In genomic region chr16:3150346-3151218, GRCh38 we compare ENCODE assay signal across 9 cellular contexts. TPM values are rescaled to one million over a fixed set of nuclear protein-coding genes. Genes with fewer than 3 reads are reported as not detected.
A peak's percentile ranks its signal among the peaks of the same experiment; 100 is the strongest.
DNase-seq lines count a peak whose midpoint lies in the region; ATAC-seq, FAIRE-seq and TF ChIP-seq lines count a peak whose summit lies in the region.
"Had no signal": no experiment of that assay in that cellular context is flagged by ENCODE, and none has a peak within 500 bp of the region (broad histone marks: within the 10 kb centered on the region; RNA-seq: fewer than 3 reads in every experiment).

No MANE protein-coding gene starts in this region.

- intact Hi-C loops in HepG2 (cut with micrococcal nuclease; ENCODE audit: unreplicated experiment), result loop anchor here (2.0 to 5.0 kb wide), 2 partner anchors 16 to 37 kb away; partner anchors contain the start of genes OR1F1 and ZNF213

- H3K27me3 ChIP-seq in BLaER1 treated with 17β-estradiol and CSF1 and Interleukin-3, amounts not matched to agents 10 nM and 100 nM, result peaks cover 0 to 79% (median 64%) of the 10 kb centered on the region in 11 experiments; a peak in 20 of 22 replicates
- H3K27me3 ChIP-seq in HepG2 (ENCODE audit: control insufficient read depth in 1 of 2, insufficient read depth in 2 of 2, low read length in 2 of 2), result peaks cover 0 to 26% of the 10 kb centered on the region in 2 experiments; a peak in 3 of 5 replicates

- peak overlapping the region; percentile 63 to 81 (median 68) for H3K4me3 ChIP-seq in BLaER1 treated with 17β-estradiol and CSF1 and Interleukin-3, amounts not matched to agents 10 nM and 100 nM
- H3K4me3 ChIP-seq in HepG2 (replicated peaks in 1 of 3; ENCODE audit: insufficient read depth in 1 of 3, low read depth in 2 of 3, low read length in 3 of 3), result peak overlapping the region; percentile 57 to 78 (median 66)

- H3K27me3 Mint-ChIP-seq in activated CD4-positive, alpha-beta T cell treated with anti-CD3 and anti-CD28 coated beads, Interleukin-2, amount 10 ng/mL, durations not matched to agents 7 days and 5 days, result peaks cover 27% of the 10 kb centered on the region

- DNase-seq in NCI-H526 (lab: John Stamatoyannopoulos, UW) (peak; percentile 90 to 95), dedifferentiated amniotic fluid mesenchymal stem cell (ENCODE audit: extremely low spot score) (peak; percentile 96), HepG2 (ENCODE audit: low spot score) (peak; percentile 94)
- DNase-seq in activated CD4-positive, alpha-beta T cell treated with anti-CD3 and anti-CD28 coated beads, Interleukin-2, amount 10 ng/mL, durations not matched to agents 7 days and 5 days, result peak; percentile 97
- peak; percentile 100 for DNase-seq in stimulated activated CD4-positive, alpha-beta T cell treated with anti-CD3 and anti-CD28 coated beads, Interleukin-2, amount 100 ng/mL, for 48 hours

- TF ChIP-seq CTCF in HepG2 (CRISPR knock-in tag; IDR thresholded peaks at IDR 0.05), result 0 out of 2 replicates have a peak, but pooled peaks have one; percentile 20

- peak overlapping the region; percentile 80 for H3K4me3 Mint-ChIP-seq in activated CD4-positive, alpha-beta T cell treated with anti-CD3 and anti-CD28 coated beads, Interleukin-2, amount 10 ng/mL, durations not matched to agents 7 days and 5 days

- H3K4me2 ChIP-seq in BLaER1 treated with 17β-estradiol and CSF1 and Interleukin-3, amounts not matched to agents 10 nM and 100 nM, result peak overlapping the region; percentile 94 to 100 (median 97)
- peak overlapping the region; percentile 97 for H3K4me2 ChIP-seq in HepG2 (ENCODE audit: low read depth, low read length)

- peaks cover 0 to 17% (median 0%) of the 10 kb centered on the region in 11 experiments; a peak in 7 of 22 replicates for H3K9me3 ChIP-seq in BLaER1 treated with 17β-estradiol and CSF1 and Interleukin-3, amounts not matched to agents 10 nM and 100 nM (replicated peaks in 1 of 11)
- H3K9me3 ChIP-seq in HepG2 (ENCODE audit: low read length), result no peaks in the 10 kb centered on the region

- POLR2A ChIA-PET in activated CD4-positive, alpha-beta T cell treated with anti-CD3 and anti-CD28 coated beads, Interleukin-2, amount 10 ng/mL, durations not matched to agents 7 days and 5 days (lab: Charles Lee), result interaction anchor here (0.7 to 1.0 kb wide), 2 partner anchors 19 to 105 kb away, joined by 3 read pairs; no protein-coding TSS in a partner anchor
- POLR2A ChIA-PET in HepG2 (lab: Yijun Ruan, JAX), result interaction anchor here (0.8 to 4.7 kb wide), 23 partner anchors 8 to 567 kb away, joined by 3 to 81 read pairs (median 5); partner anchors contain the start of genes IL32, OR1F1, TNFRSF12A and TRAP1

- H3K79me2 ChIP-seq in HepG2 (ENCODE audit: insufficient read depth, low read length), result no peaks in the 10 kb centered on the region

- peaks cover 3% of the 10 kb centered on the region for H3K36me3 Mint-ChIP-seq in activated CD4-positive, alpha-beta T cell treated with anti-CD3 and anti-CD28 coated beads, Interleukin-2, amount 10 ng/mL, durations not matched to agents 7 days and 5 days (ENCODE audit: low read depth)

- peaks cover 0 to 12% (median 0%) of the 10 kb centered on the region in 11 experiments; a peak in 5 of 22 replicates for H4K20me1 ChIP-seq in BLaER1 treated with 17β-estradiol and CSF1 and Interleukin-3, amounts not matched to agents 10 nM and 100 nM
- no peaks in the 10 kb centered on the region for H4K20me1 ChIP-seq in HepG2 (ENCODE audit: insufficient read depth, low read length)

- 2% methylated on average over 19 of the region's 62 CpGs for WGBS in HepG2 (ENCODE audit: low lambda C conversion rate)

- peak overlapping the region; percentile 73 to 87 (median 82) for H3K9ac ChIP-seq in BLaER1 treated with 17β-estradiol and CSF1 and Interleukin-3, amounts not matched to agents 10 nM and 100 nM
- peak overlapping the region; percentile 65 for H3K9ac ChIP-seq in HepG2 (ENCODE audit: insufficient read depth, low read depth, low read length)

- peak; percentile 15 for FAIRE-seq in HepG2 (lab: Jason Lieb, UNC)

- in situ Hi-C loops in HepG2 (cut with HindIII; ENCODE audit: extremely low pct_ligation_motif_present, low pct_unique_long_range_greater_than_20kb), result no loop called here

- no TSS peak for BruUV-seq in HepG2 (replicated peaks; lab: Mats Ljungman, UMichigan)

- H3K4me1 Mint-ChIP-seq in activated CD4-positive, alpha-beta T cell treated with anti-CD3 and anti-CD28 coated beads, Interleukin-2, amount 10 ng/mL, durations not matched to agents 7 days and 5 days, result peaks cover 35% of the 10 kb centered on the region

- CTCF ChIA-PET in activated CD4-positive, alpha-beta T cell treated with anti-CD3 and anti-CD28 coated beads, Interleukin-2, amount 10 ng/mL, durations not matched to agents 7 days and 5 days (lab: Charles Lee), result interaction anchor here (0.5 to 8.6 kb wide), 22 partner anchors 8 to 1114 kb away, joined by 3 to 153 read pairs (median 4); partner anchors contain the start of gene ZNF213
- CTCF ChIA-PET in HepG2 (lab: Yijun Ruan, JAX; ENCODE audit: low intra/inter-chr PET ratio, low total read pairs), result interaction anchor here (0.8 to 2.8 kb wide), 3 partner anchors 15 to 19 kb away, joined by 3 to 18 read pairs (median 3); no protein-coding TSS in a partner anchor

- ATAC-seq in GM19351 (IDR thresholded peaks at IDR 0.05; ENCODE audit: unreplicated experiment) (peak; percentile 75), HG03469 (IDR thresholded peaks at IDR 0.05; ENCODE audit: unreplicated experiment) (peak; percentile 58), HepG2 (peak; percentile 75)

- peaks cover 8 to 32% (median 26%) of the 10 kb centered on the region in 10 experiments for H3K4me1 ChIP-seq in BLaER1 treated with 17β-estradiol and CSF1 and Interleukin-3, amounts not matched to agents 10 nM and 100 nM
- peaks cover 43% of the 10 kb centered on the region for H3K4me1 ChIP-seq in HepG2 (ENCODE audit: insufficient read depth, low read length)

- peak overlapping the region; percentile 73 to 86 (median 76) for H3K27ac ChIP-seq in BLaER1 treated with 17β-estradiol and CSF1 and Interleukin-3, amounts not matched to agents 10 nM and 100 nM
- H3K27ac ChIP-seq in HepG2 (ENCODE audit: extremely low read length, insufficient read depth, low read length), result peak overlapping the region; percentile 46

- peaks cover 3% of the 10 kb centered on the region for H3K9me3 Mint-ChIP-seq in activated CD4-positive, alpha-beta T cell treated with anti-CD3 and anti-CD28 coated beads, Interleukin-2, amount 10 ng/mL, durations not matched to agents 7 days and 5 days

- no peak overlapping the region for H2AFZ ChIP-seq in HepG2 (ENCODE audit: low read length)

- TF ChIP-seq EP300 in HepG2 (IDR thresholded peaks at IDR 0.05; ENCODE audit: low read depth in 2 of 2, low read length in 2 of 2) (no peak), HepG2 (CRISPR knock-in tag; IDR thresholded peaks at IDR 0.05; ENCODE audit: borderline replicate concordance) (no peak)

- H3K27ac Mint-ChIP-seq in activated CD4-positive, alpha-beta T cell treated with anti-CD3 and anti-CD28 coated beads, Interleukin-2, amount 10 ng/mL, durations not matched to agents 7 days and 5 days, result peak overlapping the region; percentile 89

- TF ChIP-seq RAD21 in HepG2 (CRISPR knock-in tag; IDR thresholded peaks at IDR 0.05), result peak; percentile 42; the same call in 1 of the 2 replicates

- TF ChIP-seq POLR2A in HepG2 (IDR thresholded peaks at IDR 0.05; ENCODE audit: insufficient read depth in 1 of 2, low read depth in 2 of 2, low read length in 2 of 2), result no peak

- no peaks in the 10 kb centered on the region for H3K36me3 ChIP-seq in BLaER1 treated with 17β-estradiol and CSF1 and Interleukin-3, amounts not matched to agents 10 nM and 100 nM
- H3K36me3 ChIP-seq in HepG2 (replicated peaks in 1 of 2; ENCODE audit: control insufficient read depth in 1 of 2, insufficient read depth in 2 of 2, low read length in 2 of 2), result no peaks in the 10 kb centered on the region

RNA-seq across cellular contexts. Expression of gene ZNF213, which starts 15.8 kb away (rescaled TPM):
- 10 to 100 TPM in 1 of 2 experiments, 1 to 10 TPM in 1; 9.9 to 11.1 TPM for total RNA-seq in activated CD4-positive, alpha-beta T cell treated with anti-CD3 and anti-CD28 coated beads, Interleukin-2, amount 10 ng/mL, durations not matched to agents 7 days and 5 days
- 0.97 and 1.2 TPM in 2 replicates for total RNA-seq in HepG2 (2016; rRNA removed; fragmentation: Illumina TruSeq; extraction: Trizol)
- total RNA-seq in HepG2 (2016; cell fraction: cytosol; rRNA removed; fragmentation: Illumina TruSeq; extraction: Trizol; ENCODE audit: low read depth), result 0.51 and 0.71 TPM in 2 replicates
- 0.78 and 0.92 TPM in 2 replicates for total RNA-seq in HepG2 (2016; cell fraction: insoluble cytoplasmic fraction; rRNA removed; fragmentation: Illumina TruSeq; extraction: Trizol)
- 1.7 and 2.6 TPM in 2 replicates for total RNA-seq in HepG2 (2016; cell fraction: membrane; rRNA removed; fragmentation: Illumina TruSeq; extraction: Trizol)
- total RNA-seq in HepG2 (2016; cell fraction: nucleus; rRNA removed; fragmentation: Illumina TruSeq; extraction: Trizol), result 0.78 and 1.0 TPM in 2 replicates
- polyA plus RNA-seq in HepG2 (2011; rRNA removed), result 0.59 and 0.77 TPM in 2 replicates
- 0.38 and 0.42 TPM in 2 replicates for polyA plus RNA-seq in HepG2 (2011; cell fraction: cytosol; rRNA removed)
- polyA plus RNA-seq in HepG2 (2011; cell fraction: nucleus; rRNA removed), result 1.5 and 1.7 TPM in 2 replicates
- polyA plus RNA-seq in HepG2 (2012), result 2.8 and 3.3 TPM in 2 replicates
- polyA plus RNA-seq in HepG2 (2016; cell fraction: cytosol; fragmentation: Illumina TruSeq; extraction: Trizol; ENCODE audit: low read depth), result 1.4 and 1.9 TPM in 2 replicates
- 2.2 and 3.9 TPM in 2 replicates for polyA plus RNA-seq in HepG2 (2016; cell fraction: insoluble cytoplasmic fraction; fragmentation: Illumina TruSeq; extraction: Trizol; ENCODE audit: low read depth)
- 3.0 and 3.5 TPM in 2 replicates for polyA plus RNA-seq in HepG2 (2016; cell fraction: membrane; fragmentation: Illumina TruSeq; extraction: Trizol; ENCODE audit: low read depth)
- 2.6 and 3.8 TPM in 2 replicates for polyA plus RNA-seq in HepG2 (2016; cell fraction: nucleus; fragmentation: Illumina TruSeq; extraction: Trizol; ENCODE audit: insufficient read depth, low read depth)
- 1.5 and 2.3 TPM in 2 replicates for polyA minus RNA-seq in HepG2 (2011; rRNA and poly(A)+ RNA removed; ENCODE audit: low replicate concordance)
- 2.1 and 2.5 TPM in 2 replicates for polyA minus RNA-seq in HepG2 (2011; cell fraction: cytosol; rRNA and poly(A)+ RNA removed)
- 0.26 and 0.50 TPM in 2 replicates for polyA minus RNA-seq in HepG2 (2011; cell fraction: nucleus; rRNA and poly(A)+ RNA removed)

RNA-seq across cellular contexts. Expression of gene OR1F1, which starts 37.4 kb away (rescaled TPM):
- not detected for total RNA-seq in activated CD4-positive, alpha-beta T cell treated with anti-CD3 and anti-CD28 coated beads, Interleukin-2, amount 10 ng/mL, durations not matched to agents 7 days and 5 days
- not detected in 2 replicates for total RNA-seq in HepG2 (2016; rRNA removed; fragmentation: Illumina TruSeq; extraction: Trizol)
- total RNA-seq in HepG2 (2016; cell fraction: cytosol; rRNA removed; fragmentation: Illumina TruSeq; extraction: Trizol; ENCODE audit: low read depth), result not detected in 2 replicates
- total RNA-seq in HepG2 (2016; cell fraction: insoluble cytoplasmic fraction; rRNA removed; fragmentation: Illumina TruSeq; extraction: Trizol), result 0.15 TPM in 1 of 2 replicates, not detected in the other
- total RNA-seq in HepG2 (2016; cell fraction: membrane; rRNA removed; fragmentation: Illumina TruSeq; extraction: Trizol), result not detected in 2 replicates
- not detected in 2 replicates for total RNA-seq in HepG2 (2016; cell fraction: nucleus; rRNA removed; fragmentation: Illumina TruSeq; extraction: Trizol)
- 0.90 and 0.97 TPM in 2 replicates for polyA plus RNA-seq in HepG2 (2011; rRNA removed)
- 0.94 and 1.1 TPM in 2 replicates for polyA plus RNA-seq in HepG2 (2011; cell fraction: cytosol; rRNA removed)
- 0.88 and 1.3 TPM in 2 replicates for polyA plus RNA-seq in HepG2 (2011; cell fraction: nucleus; rRNA removed)
- 0.25 and 0.40 TPM in 2 replicates for polyA plus RNA-seq in HepG2 (2012)
- not detected in 2 replicates for polyA plus RNA-seq in HepG2 (2016; cell fraction: cytosol; fragmentation: Illumina TruSeq; extraction: Trizol; ENCODE audit: low read depth)
- not detected in 2 replicates for polyA plus RNA-seq in HepG2 (2016; cell fraction: insoluble cytoplasmic fraction; fragmentation: Illumina TruSeq; extraction: Trizol; ENCODE audit: low read depth)
- polyA plus RNA-seq in HepG2 (2016; cell fraction: membrane; fragmentation: Illumina TruSeq; extraction: Trizol; ENCODE audit: low read depth), result not detected in 2 replicates
- 0.53 TPM in 1 of 2 replicates, not detected in the other for polyA plus RNA-seq in HepG2 (2016; cell fraction: nucleus; fragmentation: Illumina TruSeq; extraction: Trizol; ENCODE audit: insufficient read depth, low read depth)
- 4.7 and 5.0 TPM in 2 replicates for polyA minus RNA-seq in HepG2 (2011; rRNA and poly(A)+ RNA removed; ENCODE audit: low replicate concordance)
- polyA minus RNA-seq in HepG2 (2011; cell fraction: cytosol; rRNA and poly(A)+ RNA removed), result 0.69 TPM in 1 of 2 replicates, not detected in the other
- polyA minus RNA-seq in HepG2 (2011; cell fraction: nucleus; rRNA and poly(A)+ RNA removed), result 0.64 TPM in 1 of 2 replicates, not detected in the other
- polyA plus RNA-seq: adipose tissue had no signal

RNA-seq across cellular contexts. Expression of gene ZNF205, which starts 38.2 kb away (rescaled TPM):
- total RNA-seq in activated CD4-positive, alpha-beta T cell treated with anti-CD3 and anti-CD28 coated beads, Interleukin-2, amount 10 ng/mL, durations not matched to agents 7 days and 5 days, result not detected
- 6.7 and 10.2 TPM in 2 replicates for total RNA-seq in HepG2 (2016; rRNA removed; fragmentation: Illumina TruSeq; extraction: Trizol)
- total RNA-seq in HepG2 (2016; cell fraction: cytosol; rRNA removed; fragmentation: Illumina TruSeq; extraction: Trizol; ENCODE audit: low read depth), result 5.8 and 5.9 TPM in 2 replicates
- total RNA-seq in HepG2 (2016; cell fraction: insoluble cytoplasmic fraction; rRNA removed; fragmentation: Illumina TruSeq; extraction: Trizol), result 6.7 and 10.6 TPM in 2 replicates
- 12.3 and 12.5 TPM in 2 replicates for total RNA-seq in HepG2 (2016; cell fraction: membrane; rRNA removed; fragmentation: Illumina TruSeq; extraction: Trizol)
- 5.2 and 5.8 TPM in 2 replicates for total RNA-seq in HepG2 (2016; cell fraction: nucleus; rRNA removed; fragmentation: Illumina TruSeq; extraction: Trizol)
- polyA plus RNA-seq in HepG2 (2011; rRNA removed), result 5.8 and 6.5 TPM in 2 replicates
- polyA plus RNA-seq in HepG2 (2011; cell fraction: cytosol; rRNA removed), result 5.0 and 9.9 TPM in 2 replicates
- 22.3 and 26.1 TPM in 2 replicates for polyA plus RNA-seq in HepG2 (2011; cell fraction: nucleus; rRNA removed)
- 4.5 and 5.5 TPM in 2 replicates for polyA plus RNA-seq in HepG2 (2012)
- polyA plus RNA-seq in HepG2 (2016; cell fraction: cytosol; fragmentation: Illumina TruSeq; extraction: Trizol; ENCODE audit: low read depth), result 6.1 and 6.3 TPM in 2 replicates
- polyA plus RNA-seq in HepG2 (2016; cell fraction: insoluble cytoplasmic fraction; fragmentation: Illumina TruSeq; extraction: Trizol; ENCODE audit: low read depth), result 7.6 and 8.3 TPM in 2 replicates
- 8.5 and 10.4 TPM in 2 replicates for polyA plus RNA-seq in HepG2 (2016; cell fraction: membrane; fragmentation: Illumina TruSeq; extraction: Trizol; ENCODE audit: low read depth)
- polyA plus RNA-seq in HepG2 (2016; cell fraction: nucleus; fragmentation: Illumina TruSeq; extraction: Trizol; ENCODE audit: insufficient read depth, low read depth), result 13.2 and 13.4 TPM in 2 replicates
- polyA minus RNA-seq in HepG2 (2011; rRNA and poly(A)+ RNA removed; ENCODE audit: low replicate concordance), result 4.4 and 7.4 TPM in 2 replicates
- 2.8 and 3.6 TPM in 2 replicates for polyA minus RNA-seq in HepG2 (2011; cell fraction: cytosol; rRNA and poly(A)+ RNA removed)
- 1.4 and 2.7 TPM in 2 replicates for polyA minus RNA-seq in HepG2 (2011; cell fraction: nucleus; rRNA and poly(A)+ RNA removed)

RNA-seq across cellular contexts. Expression of gene ZSCAN10, which starts 51.5 kb away (rescaled TPM):
- under 1 TPM; 0.29 to 0.35 TPM for total RNA-seq in activated CD4-positive, alpha-beta T cell treated with anti-CD3 and anti-CD28 coated beads, Interleukin-2, amount 10 ng/mL, durations not matched to agents 7 days and 5 days
- not detected in 2 replicates for total RNA-seq in HepG2 (2016; rRNA removed; fragmentation: Illumina TruSeq; extraction: Trizol)
- total RNA-seq in HepG2 (2016; cell fraction: cytosol; rRNA removed; fragmentation: Illumina TruSeq; extraction: Trizol; ENCODE audit: low read depth), result not detected in 2 replicates
- 0.06 TPM in 1 of 2 replicates, not detected in the other for total RNA-seq in HepG2 (2016; cell fraction: insoluble cytoplasmic fraction; rRNA removed; fragmentation: Illumina TruSeq; extraction: Trizol)
- not detected in 2 replicates for total RNA-seq in HepG2 (2016; cell fraction: membrane; rRNA removed; fragmentation: Illumina TruSeq; extraction: Trizol)
- 0.16 TPM in 1 of 2 replicates, not detected in the other for total RNA-seq in HepG2 (2016; cell fraction: nucleus; rRNA removed; fragmentation: Illumina TruSeq; extraction: Trizol)
- polyA plus RNA-seq in HepG2 (2011; rRNA removed), result not detected in 2 replicates
- polyA plus RNA-seq in HepG2 (2011; cell fraction: cytosol; rRNA removed), result 0.04 TPM in 1 of 2 replicates, not detected in the other
- polyA plus RNA-seq in HepG2 (2011; cell fraction: nucleus; rRNA removed), result 0.31 and 0.82 TPM in 2 replicates
- polyA plus RNA-seq in HepG2 (2012), result 0.11 and 0.17 TPM in 2 replicates
- polyA plus RNA-seq in HepG2 (2016; cell fraction: cytosol; fragmentation: Illumina TruSeq; extraction: Trizol; ENCODE audit: low read depth), result not detected in 2 replicates
- 0.16 TPM in 1 of 2 replicates, not detected in the other for polyA plus RNA-seq in HepG2 (2016; cell fraction: insoluble cytoplasmic fraction; fragmentation: Illumina TruSeq; extraction: Trizol; ENCODE audit: low read depth)
- polyA plus RNA-seq in HepG2 (2016; cell fraction: membrane; fragmentation: Illumina TruSeq; extraction: Trizol; ENCODE audit: low read depth), result not detected in 2 replicates
- not detected in 2 replicates for polyA plus RNA-seq in HepG2 (2016; cell fraction: nucleus; fragmentation: Illumina TruSeq; extraction: Trizol; ENCODE audit: insufficient read depth, low read depth)
- not detected in 2 replicates for polyA minus RNA-seq in HepG2 (2011; rRNA and poly(A)+ RNA removed; ENCODE audit: low replicate concordance)
- not detected in 2 replicates for polyA minus RNA-seq in HepG2 (2011; cell fraction: cytosol; rRNA and poly(A)+ RNA removed)
- not detected in 2 replicates for polyA minus RNA-seq in HepG2 (2011; cell fraction: nucleus; rRNA and poly(A)+ RNA removed)
- polyA plus RNA-seq: adipose tissue had no signal

Comparison
In these comparisons a context has a peak if more than half of its experiments do, and no peak if none do; other contexts are left out.
1. Peak in every context shown above with its lines: DNase-seq, ATAC-seq, H3K4me3 ChIP-seq and H3K27ac ChIP-seq.
2. RNA of gene ZNF205, which starts 38.2 kb away (total RNA-seq): 5.2 to 12.5 TPM in HepG2; not detected in activated CD4-positive, alpha-beta T cell treated with anti-CD3 and anti-CD28 coated beads, Interleukin-2, amount 10 ng/mL, durations not matched to agents 7 days and 5 days; every median in the first group is over 4 times any median in the second.